ENCODE assay signal across 1 cellular context in the genomic region with DNA sequence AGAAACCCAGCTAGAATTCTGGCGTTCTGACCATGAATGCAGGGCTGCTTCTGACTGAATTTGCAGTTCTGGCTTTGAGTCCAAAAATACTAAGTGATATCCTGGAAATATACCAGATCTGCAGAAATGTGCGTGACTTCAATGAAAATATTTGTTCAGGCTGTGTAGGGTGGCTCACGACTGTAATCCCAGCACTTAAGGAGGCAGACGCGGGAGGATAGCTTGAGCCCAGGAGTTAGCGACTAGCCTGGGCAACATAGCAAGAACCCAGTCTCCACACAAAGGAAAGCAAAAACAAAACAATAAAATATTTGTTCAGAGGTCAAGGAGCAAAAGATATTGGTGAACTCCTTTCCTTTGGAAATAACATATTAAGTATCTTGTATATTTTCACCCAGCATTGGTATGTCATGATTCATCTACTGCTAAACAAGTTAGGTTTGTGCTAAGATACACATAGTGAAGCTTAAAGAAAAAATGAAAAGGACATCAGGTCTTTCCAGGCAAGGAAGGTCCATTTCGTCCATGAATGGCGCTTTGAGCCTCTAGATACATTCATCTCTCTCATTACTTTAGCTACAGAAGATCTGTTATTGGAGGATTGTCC.
TF ChIP-seq lines count a peak whose summit lies in the region.

No MANE protein-coding gene starts in this region.

TF ChIP-seq in HepG2, 621 proteins besides CTCF, POLR2A, EP300 and RAD21 (continued from another document):
- TF ChIP-seq, protein P1, sequence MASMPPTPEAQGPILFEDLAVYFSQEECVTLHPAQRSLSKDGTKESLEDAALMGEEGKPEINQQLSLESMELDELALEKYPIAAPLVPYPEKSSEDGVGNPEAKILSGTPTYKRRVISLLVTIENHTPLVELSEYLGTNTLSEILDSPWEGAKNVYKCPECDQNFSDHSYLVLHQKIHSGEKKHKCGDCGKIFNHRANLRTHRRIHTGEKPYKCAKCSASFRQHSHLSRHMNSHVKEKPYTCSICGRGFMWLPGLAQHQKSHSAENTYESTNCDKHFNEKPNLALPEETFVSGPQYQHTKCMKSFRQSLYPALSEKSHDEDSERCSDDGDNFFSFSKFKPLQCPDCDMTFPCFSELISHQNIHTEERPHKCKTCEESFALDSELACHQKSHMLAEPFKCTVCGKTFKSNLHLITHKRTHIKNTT (CRISPR knock-in tag; IDR thresholded peaks at IDR 0.05) = no peak
- TF ChIP-seq ZFP90 (CRISPR knock-in tag; IDR thresholded peaks at IDR 0.05; ENCODE audit: borderline replicate concordance) (no peak), JUNB (CRISPR knock-in tag; IDR thresholded peaks at IDR 0.05; ENCODE audit: borderline replicate concordance) (no peak), ZNF749 (CRISPR knock-in tag; IDR thresholded peaks at IDR 0.05; ENCODE audit: borderline replicate concordance) (no peak), HCFC1 (IDR thresholded peaks at IDR 0.05; ENCODE audit: low read depth, low read length) (no peak), ZNF3 (CRISPR knock-in tag; IDR thresholded peaks at IDR 0.05) (no peak), TGIF2 (CRISPR knock-in tag; IDR thresholded peaks at IDR 0.05) (no peak), TEAD3 (CRISPR knock-in tag; optimal IDR thresholded peaks at IDR 0.05; ENCODE audit: borderline replicate concordance) (no peak), ZNF891 (CRISPR knock-in tag; IDR thresholded peaks at IDR 0.05) (no peak), SRF (IDR thresholded peaks at IDR 0.05; ENCODE audit: low read depth, low read length) (no peak)
- TF ChIP-seq, protein P2, sequence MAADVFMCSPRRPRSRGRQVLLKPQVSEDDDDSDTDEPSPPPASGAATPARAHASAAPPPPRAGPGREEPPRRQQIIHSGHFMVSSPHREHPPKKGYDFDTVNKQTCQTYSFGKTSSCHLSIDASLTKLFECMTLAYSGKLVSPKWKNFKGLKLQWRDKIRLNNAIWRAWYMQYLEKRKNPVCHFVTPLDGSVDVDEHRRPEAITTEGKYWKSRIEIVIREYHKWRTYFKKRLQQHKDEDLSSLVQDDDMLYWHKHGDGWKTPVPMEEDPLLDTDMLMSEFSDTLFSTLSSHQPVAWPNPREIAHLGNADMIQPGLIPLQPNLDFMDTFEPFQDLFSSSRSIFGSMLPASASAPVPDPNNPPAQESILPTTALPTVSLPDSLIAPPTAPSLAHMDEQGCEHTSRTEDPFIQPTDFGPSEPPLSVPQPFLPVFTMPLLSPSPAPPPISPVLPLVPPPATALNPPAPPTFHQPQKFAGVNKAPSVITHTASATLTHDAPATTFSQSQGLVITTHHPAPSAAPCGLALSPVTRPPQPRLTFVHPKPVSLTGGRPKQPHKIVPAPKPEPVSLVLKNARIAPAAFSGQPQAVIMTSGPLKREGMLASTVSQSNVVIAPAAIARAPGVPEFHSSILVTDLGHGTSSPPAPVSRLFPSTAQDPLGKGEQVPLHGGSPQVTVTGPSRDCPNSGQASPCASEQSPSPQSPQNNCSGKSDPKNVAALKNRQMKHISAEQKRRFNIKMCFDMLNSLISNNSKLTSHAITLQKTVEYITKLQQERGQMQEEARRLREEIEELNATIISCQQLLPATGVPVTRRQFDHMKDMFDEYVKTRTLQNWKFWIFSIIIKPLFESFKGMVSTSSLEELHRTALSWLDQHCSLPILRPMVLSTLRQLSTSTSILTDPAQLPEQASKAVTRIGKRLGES (CRISPR knock-in tag; IDR thresholded peaks at IDR 0.05; ENCODE audit: borderline replicate concordance) = no peak
- TF ChIP-seq, protein P3, sequence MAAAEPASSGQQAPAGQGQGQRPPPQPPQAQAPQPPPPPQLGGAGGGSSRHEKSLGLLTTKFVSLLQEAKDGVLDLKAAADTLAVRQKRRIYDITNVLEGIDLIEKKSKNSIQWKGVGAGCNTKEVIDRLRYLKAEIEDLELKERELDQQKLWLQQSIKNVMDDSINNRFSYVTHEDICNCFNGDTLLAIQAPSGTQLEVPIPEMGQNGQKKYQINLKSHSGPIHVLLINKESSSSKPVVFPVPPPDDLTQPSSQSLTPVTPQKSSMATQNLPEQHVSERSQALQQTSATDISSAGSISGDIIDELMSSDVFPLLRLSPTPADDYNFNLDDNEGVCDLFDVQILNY (CRISPR knock-in tag; conservative IDR thresholded peaks at IDR 0.05) = no peak
TF ChIP-seq in HepG2: peak in this region for 0.
